Comparison of ENCODE assay signal across 17 cellular contexts in genomic region chr3:106643684-106644161, GRCh38.
"Had no signal": no experiment of that assay in that cellular context is flagged by ENCODE, and none has a peak within 500 bp of the region (broad histone marks: within the 10 kb centered on the region; RNA-seq: fewer than 3 reads in every experiment).

No MANE protein-coding gene starts in this region.

- ATAC-seq: effector memory CD8-positive, alpha-beta T cell; foreskin keratinocyte; mucosa of descending colon; naive thymus-derived CD8-positive, alpha-beta T cell; right cardiac atrium; stimulated activated naive B cell treated with anti-CD40 and anti-IgM and Interleukin-4, amounts not matched to agents 10 μg/mL and 1 μg/mL and 100 μg/mL, for 72 hours had no signal

- H3K36me3 ChIP-seq: suprapubic skin, tibial artery, upper lobe of left lung, vagina had no signal

- H3K27ac Mint-ChIP-seq: dendritic cell treated with granulocyte-macrophage colony-stimulating factor and Interleukin-4, amounts not matched to agents 40 ng/mL and 50 ng/mL, for 4 days; effector memory CD8-positive, alpha-beta T cell; naive thymus-derived CD8-positive, alpha-beta T cell; stimulated activated naive B cell treated with anti-CD40 and anti-IgM and Interleukin-4, amounts not matched to agents 10 μg/mL and 1 μg/mL and 100 μg/mL, for 72 hours had no signal

- H3K4me3 Mint-ChIP-seq: dendritic cell treated with granulocyte-macrophage colony-stimulating factor and Interleukin-4, amounts not matched to agents 40 ng/mL and 50 ng/mL, for 4 days; effector memory CD8-positive, alpha-beta T cell; naive thymus-derived CD8-positive, alpha-beta T cell; stimulated activated naive B cell treated with anti-CD40 and anti-IgM and Interleukin-4, amounts not matched to agents 10 μg/mL and 1 μg/mL and 100 μg/mL, for 72 hours had no signal

- H3K9me3 ChIP-seq: mucosa of descending colon, suprapubic skin, tibial artery, vagina had no signal

- H3K27me3 Mint-ChIP-seq: dendritic cell treated with granulocyte-macrophage colony-stimulating factor and Interleukin-4, amounts not matched to agents 40 ng/mL and 50 ng/mL, for 4 days had no signal

- H3K27ac ChIP-seq: foreskin keratinocyte, hepatocyte, suprapubic skin, tibial artery, upper lobe of left lung, vagina had no signal

- H3K4me3 ChIP-seq: hepatocyte, mucosa of descending colon, suprapubic skin, tibial artery, upper lobe of left lung, vagina had no signal

- H3K9me3 Mint-ChIP-seq: effector memory CD8-positive, alpha-beta T cell; stimulated activated naive B cell treated with anti-CD40 and anti-IgM and Interleukin-4, amounts not matched to agents 10 μg/mL and 1 μg/mL and 100 μg/mL, for 72 hours had no signal

- H3K4me1 ChIP-seq: foreskin keratinocyte, suprapubic skin, tibial artery, upper lobe of left lung, vagina had no signal

- DNase-seq: effector memory CD8-positive, alpha-beta T cell; erythroblast; foreskin keratinocyte; kidney glomerular epithelial cell; mammary epithelial cell; mucosa of descending colon; naive thymus-derived CD8-positive, alpha-beta T cell; small intestine; stimulated activated CD4-positive, alpha-beta T cell treated with anti-CD3 and anti-CD28 coated beads, Interleukin-4, amount 100 ng/mL, for 1 hour; stimulated activated naive B cell treated with anti-CD40 and anti-IgM and Interleukin-4, amounts not matched to agents 10 μg/mL and 1 μg/mL and 100 μg/mL, for 72 hours; tibial artery had no signal

- H2AFZ ChIP-seq: hepatocyte had no signal

- H3K36me3 Mint-ChIP-seq: naive thymus-derived CD8-positive, alpha-beta T cell; stimulated activated naive B cell treated with anti-CD40 and anti-IgM and Interleukin-4, amounts not matched to agents 10 μg/mL and 1 μg/mL and 100 μg/mL, for 72 hours had no signal

- H3K4me2 ChIP-seq: hepatocyte had no signal

- H3K27me3 ChIP-seq: foreskin keratinocyte, hepatocyte, suprapubic skin, tibial artery, upper lobe of left lung, vagina had no signal
